1 cellular context compared by ENCODE assay signal in genomic region chr10:131496351-131497052, GRCh38.
TF ChIP-seq lines count a peak whose summit lies in the region.

No MANE protein-coding gene starts in this region.

TF ChIP-seq in GM23338, 12 proteins besides CTCF, POLR2A, EP300 and RAD21 (continued from another document):
- TF ChIP-seq ZNF462 (CRISPR knock-in tag; IDR thresholded peaks at IDR 0.05) (no peak), CREB1 (CRISPR knock-in tag; IDR thresholded peaks at IDR 0.05; ENCODE audit: low read depth) (no peak), ZNF331 (CRISPR knock-in tag; IDR thresholded peaks at IDR 0.05; ENCODE audit: low read depth) (no peak), EZH2 (IDR thresholded peaks at IDR 0.05; ENCODE audit: low read depth, unreplicated experiment) (no peak), JUNB (IDR thresholded peaks at IDR 0.05; ENCODE audit: unreplicated experiment) (no peak)
